ENCODE assay signal across 8 cellular contexts in the genomic region with DNA sequence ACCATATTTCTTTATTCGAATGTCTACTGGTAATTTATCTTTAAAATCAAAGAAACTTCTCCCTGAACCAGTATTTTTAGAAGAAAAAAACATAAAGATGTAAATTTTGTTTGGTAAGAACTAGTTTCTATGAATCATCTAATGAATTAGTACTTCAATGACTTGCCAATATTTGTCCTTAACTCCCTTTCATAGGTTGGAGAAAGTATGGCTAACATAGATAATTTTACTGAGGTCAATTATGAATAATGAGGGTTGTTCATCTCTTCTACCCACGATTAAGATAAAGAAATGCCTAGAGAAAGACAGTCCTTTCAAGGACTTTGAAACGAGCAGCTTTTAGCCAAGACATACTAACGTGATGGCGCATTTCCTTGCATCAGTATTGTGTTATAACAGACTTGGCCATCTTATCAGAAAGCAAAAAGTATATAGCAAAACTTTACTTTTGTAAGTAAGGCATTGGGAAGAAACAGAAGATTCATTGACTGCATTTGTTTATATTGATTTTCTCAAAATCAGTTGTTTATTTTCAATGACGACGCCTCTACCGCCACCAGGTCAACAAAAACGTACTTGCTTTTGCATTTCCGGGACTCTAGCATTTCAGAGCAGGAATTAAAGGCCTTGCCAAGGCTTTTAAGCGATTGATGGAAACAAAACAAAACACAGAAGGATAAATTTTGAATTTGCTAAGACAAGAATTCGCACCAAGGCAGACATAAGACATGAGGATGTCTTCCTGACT. TPM values are rescaled to one million over a fixed set of nuclear protein-coding genes. Genes with fewer than 3 reads are reported as not detected.
DNase-seq lines count a peak whose midpoint lies in the region; ATAC-seq and TF ChIP-seq lines count a peak whose summit lies in the region.

No MANE protein-coding gene starts in this region.

- CTCF ChIA-PET in GM10248 (lab: Yijun Ruan, JAX), result interaction anchor here (1.8 kb wide), 1 partner anchor 14 kb away, joined by 3 read pairs; no protein-coding TSS in a partner anchor

- no peak for TF ChIP-seq CTCF in GM06990 (IDR thresholded peaks at IDR 0.05; ENCODE audit: insufficient read depth, low read length, poor library complexity, severe bottlenecking)
- TF ChIP-seq CTCF in astrocyte of the spinal cord (IDR thresholded peaks at IDR 0.05; ENCODE audit: low read depth, low read length), result no peak
- no peak for TF ChIP-seq CTCF in right lobe of liver (IDR thresholded peaks at IDR 0.05)
- TF ChIP-seq CTCF in tibial nerve (IDR thresholded peaks at IDR 0.05), result no peak
- no peak for TF ChIP-seq CTCF in GM10248 (IDR thresholded peaks at IDR 0.05; ENCODE audit: control extremely low read depth, extremely low read depth, low read depth, missing control alignments)

- no peak for TF ChIP-seq POLR2A in right lobe of liver (IDR thresholded peaks at IDR 0.05)
- TF ChIP-seq POLR2A in tibial nerve (IDR thresholded peaks at IDR 0.05), result no peak

- H3K4me1 ChIP-seq in right lobe of liver (peaks cover 0 to 32% (median 8%) of the 10 kb centered on the region in 4 donors), tibial nerve (peaks cover 0 to 78% (median 18%) of the 10 kb centered on the region in 4 donors)

- H3K4me1 Mint-ChIP-seq in IgD-negative memory B cell, result peaks cover 12 to 32% (median 19%) of the 10 kb centered on the region in 3 donors

- ATAC-seq in GM21528 (IDR thresholded peaks at IDR 0.05; ENCODE audit: low FRiP score, unreplicated experiment) (peak; percentile 10), right lobe of liver (peak in 1 of 4 donors; percentile 13)

- H3K4me3 Mint-ChIP-seq in IgD-negative memory B cell, result peak overlapping the region; percentile 91 to 97 (median 96)

- no peaks in the 10 kb centered on the region for H3K9me3 Mint-ChIP-seq in IgD-negative memory B cell

- peak overlapping the region; percentile 76 for H3K4me3 ChIP-seq in GM06990 (replicated peaks; ENCODE audit: low read depth, low read length)
- H3K4me3 ChIP-seq in astrocyte of the spinal cord (ENCODE audit: low read depth, low read length), result peak overlapping the region; percentile 49
- H3K4me3 ChIP-seq in right lobe of liver, result peak overlapping the region; percentile 78 to 93 (median 82)
- peak overlapping the region; percentile 58 to 99 (median 92) for H3K4me3 ChIP-seq in tibial nerve

- peak overlapping the region; percentile 89 to 97 (median 96) for H3K27ac ChIP-seq in right lobe of liver
- peak overlapping the region; percentile 87 to 100 (median 98) for H3K27ac ChIP-seq in tibial nerve

- TF ChIP-seq EP300 in tibial nerve (IDR thresholded peaks at IDR 0.05), result peak in 1 of 2 donors; percentile 25

- H3K36me3 ChIP-seq in GM06990 (ENCODE audit: control insufficient read depth, insufficient read depth, low read length) (no peaks in the 10 kb centered on the region), right lobe of liver (no peaks in the 10 kb centered on the region), tibial nerve (peaks cover 0 to 4% (median 0%) of the 10 kb centered on the region in 3 donors)

- intact Hi-C loops in right lobe of liver (cut with DNase I), result no loop called here

- no peaks in the 10 kb centered on the region for H3K27me3 ChIP-seq in GM06990 (replicated peaks; ENCODE audit: control insufficient read depth, insufficient read depth, low read length)
- no peaks in the 10 kb centered on the region for H3K27me3 ChIP-seq in right lobe of liver
- no peaks in the 10 kb centered on the region for H3K27me3 ChIP-seq in tibial nerve

- DNase-seq in GM06990 (ENCODE audit: extremely low read depth, insufficient read length) (peak; percentile 24), astrocyte of the spinal cord (ENCODE audit: low read depth, low spot score) (peak; percentile 61), right lobe of liver (no peak), tibial nerve (ENCODE audit: low spot score in 2 of 2) (no peak), GM10248 (ENCODE audit: extremely low spot score) (no peak)
- DNase-seq in activated CD4-positive, alpha-beta T cell treated with anti-CD3 and anti-CD28 coated beads, Interleukin-2, amount 50 U/mL, for 48 hours, result no peak

- H3K27me3 Mint-ChIP-seq in IgD-negative memory B cell, result no peaks in the 10 kb centered on the region

- WGBS in right lobe of liver (ENCODE audit: insufficient coverage, low coverage, low lambda C conversion rate, missing lambda C conversion rate), result 5% methylated on average over 12 of the region's 12 CpGs
- WGBS in tibial nerve, 2 donors, result 7 to 9% methylated on average over 12 of the region's 12 CpGs

- H3K36me3 Mint-ChIP-seq in IgD-negative memory B cell, result peaks cover 1% of the 10 kb centered on the region

- in situ Hi-C loops in astrocyte of the spinal cord (cut with HindIII; ENCODE audit: low sequenced_read_pairs), result no loop called here

- H3K27ac Mint-ChIP-seq in IgD-negative memory B cell, result peak overlapping the region; percentile 91 to 98 (median 93)

- no peaks in the 10 kb centered on the region for H3K9me3 ChIP-seq in right lobe of liver
- H3K9me3 ChIP-seq in tibial nerve, result no peaks in the 10 kb centered on the region

- POLR2A ChIA-PET in GM10248 (lab: Yijun Ruan, JAX), result interaction anchor here (0.8 kb wide), 1 partner anchor 655 kb away, joined by 3 read pairs; no protein-coding TSS in a partner anchor

RNA-seq across cellular contexts. Expression of gene RBM43, which starts 1.0 kb away (rescaled TPM):
- 1.8 TPM for polyA plus RNA-seq in IgD-negative memory B cell
- 1 to 10 TPM; 2.2 to 4.2 (median 3.3) TPM for total RNA-seq in right lobe of liver
- total RNA-seq in tibial nerve, result 10 to 100 TPM in 3 of 4 donors, 1 to 10 TPM in 1; 6.9 to 13.6 (median 13.2) TPM

RNA-seq across cellular contexts. Expression of gene NMI, which starts 28.8 kb away (rescaled TPM):
- 38.7 TPM for polyA plus RNA-seq in IgD-negative memory B cell
- total RNA-seq in right lobe of liver, result 10 to 100 TPM in 3 of 6 experiments, 1 to 10 TPM in 3; 7.2 to 14.2 (median 10.2) TPM
- total RNA-seq in tibial nerve, result 10 to 100 TPM in 2 of 4 donors, 1 to 10 TPM in 2; 6.3 to 13.1 (median 9.7) TPM

Comparison
In these comparisons a context has a peak if more than half of its experiments do, and no peak if none do; other contexts are left out.
1. DNase-seq: peak in GM06990 (single experiment) and astrocyte of the spinal cord (single experiment); none in right lobe of liver (0 of 3), tibial nerve (0 of 2), activated CD4-positive, alpha-beta T cell treated with anti-CD3 and anti-CD28 coated beads, Interleukin-2, amount 50 U/mL, for 48 hours (0 of 2) and GM10248 (single experiment).
2. Peak in every context shown above with its lines, with median percentiles within 50 percentile points of each other: H3K4me3 ChIP-seq.